ENCODE assay signal across 8 cellular contexts in the genomic region with DNA sequence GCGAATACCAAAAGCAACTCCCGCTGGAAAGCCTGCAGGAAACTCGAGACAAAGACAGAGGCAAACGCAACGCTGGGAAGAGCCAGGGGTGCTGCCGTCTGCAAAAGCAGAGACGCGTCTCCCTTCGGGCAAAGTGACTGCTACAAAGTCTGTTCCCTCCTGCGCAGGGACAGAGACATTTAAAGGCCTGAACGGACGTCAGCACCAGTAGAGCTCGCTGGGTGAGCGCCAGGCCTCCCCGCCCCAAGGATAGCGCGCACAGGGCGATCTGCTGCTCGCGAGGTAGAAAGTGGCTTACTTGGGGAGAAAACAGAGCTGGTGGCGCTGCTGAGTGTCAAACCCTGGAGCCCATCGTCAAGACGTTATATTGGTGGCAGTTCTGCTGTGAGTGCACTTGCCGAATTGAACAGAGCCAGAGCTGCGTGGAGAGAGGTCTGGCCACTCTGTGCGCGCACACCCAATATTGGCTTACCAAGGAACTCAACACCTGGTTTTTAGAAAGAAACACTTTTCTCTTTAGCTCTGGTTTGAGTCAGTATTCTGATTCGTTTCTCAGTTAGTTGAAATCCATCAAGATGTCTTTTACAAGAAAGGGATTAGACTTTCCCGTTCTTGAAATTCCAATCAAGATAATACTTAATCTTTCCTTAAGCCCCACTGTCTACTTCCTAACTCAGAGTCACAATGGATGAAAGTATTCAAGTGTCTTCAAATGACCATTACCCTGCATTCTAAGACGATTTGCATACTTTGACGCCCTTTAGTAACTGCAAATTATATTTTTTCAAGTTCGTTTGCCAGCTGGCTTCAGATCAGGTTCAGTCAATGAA.
A peak's percentile ranks its signal among the peaks of the same experiment; 100 is the strongest.
DNase-seq lines count a peak whose midpoint lies in the region; ATAC-seq and TF ChIP-seq lines count a peak whose summit lies in the region.

No MANE protein-coding gene starts in this region.

- peak overlapping the region; percentile 52 for H3K4me2 ChIP-seq in IMR-90 (ENCODE audit: low read depth, low read length)

- H2BK20ac ChIP-seq in IMR-90 (ENCODE audit: low read depth, low read length): no peak overlapping the region

- dilution Hi-C loops in IMR-90 (cut with HindIII; ENCODE audit: low sequenced_read_pairs, unreplicated experiment): no loop called here

- H2AFZ ChIP-seq in IMR-90 (replicated peaks; ENCODE audit: low read length, poor library complexity): no peak overlapping the region

- H2BK120ac ChIP-seq in IMR-90 (ENCODE audit: low read depth, low read length): no peak overlapping the region

- no peak for TF ChIP-seq CTCF in IMR-90 (conservative IDR thresholded peaks at IDR 0.05; ENCODE audit: low read depth, low read length)
- no peak for TF ChIP-seq CTCF in progenitor cell of endocrine pancreas (IDR thresholded peaks at IDR 0.05; ENCODE audit: unreplicated experiment)

- H2BK15ac ChIP-seq in IMR-90 (ENCODE audit: low read depth, low read length): no peak overlapping the region

- intact Hi-C loops in IMR-90 (cut with micrococcal nuclease): loop anchor here (5.0 to 10.0 kb wide), 3 partner anchors 52 to 625 kb away; no protein-coding TSS in a partner anchor

- ATAC-seq in IMR-90 (ENCODE audit: low read depth): peak; percentile 57
- ATAC-seq in HG03159 (IDR thresholded peaks at IDR 0.05; ENCODE audit: unreplicated experiment): no peak

- CTCF ChIA-PET in IMR-90 (lab: Yijun Ruan, JAX): interaction anchor here (0.6 kb wide), 1 partner anchor 84 kb away, joined by 3 read pairs; no protein-coding TSS in a partner anchor

- peaks cover 20% of the 10 kb centered on the region for H3K27me3 ChIP-seq in IMR-90 (ENCODE audit: control insufficient read depth, insufficient read depth, low read length)

- H3K4me1 ChIP-seq in IMR-90 (ENCODE audit: control insufficient read depth, insufficient read depth, low read length): no peaks in the 10 kb centered on the region; the same call in 1 of the 2 replicates

- peak; percentile 63 for DNase-seq in Ammon's horn (ENCODE audit: low spot score)
- no peak for DNase-seq in IMR-90
- DNase-seq in T-helper 2 cell treated with Interferon-gamma antibody and Interleukin-4, amounts not matched to agents 5 μg/mL and 100 μg/mL, for 36 hours (ENCODE audit: low spot score): peak; percentile 33
- DNase-seq in foreskin melanocyte: peak; percentile 28
- no peak for DNase-seq in progenitor cell of endocrine pancreas (ENCODE audit: low spot score, unreplicated experiment)
- no peak for DNase-seq in CD1c-positive myeloid dendritic cell (ENCODE audit: extremely low spot score)
- no peak for DNase-seq in NCI-H446 treated with DMSO at 0.1 percent for 48 hours (lab: John Stamatoyannopoulos, UW)

- H3K36me3 ChIP-seq in IMR-90 (ENCODE audit: control insufficient read depth, insufficient read depth, low read length): no peaks in the 10 kb centered on the region

- H4K8ac ChIP-seq in IMR-90 (ENCODE audit: low read depth in 2 of 2, low read length in 2 of 2): no peak overlapping the region

- 13% methylated on average over 16 of the region's 32 CpGs; no CpG with 5 or more reads in 1 of the 2 experiments for WGBS in IMR-90 (ENCODE audit: extremely low coverage in 2 of 2, insufficient read length in 1 of 2), 2 experiments

- in situ Hi-C loops in IMR-90 (cut with MboI; ENCODE audit: low sequenced_read_pairs): no loop called here

- H3K9me3 Mint-ChIP-seq in T-helper 2 cell treated with Interferon-gamma antibody and Interleukin-4, amounts not matched to agents 5 μg/mL and 100 μg/mL, for 36 hours: no peaks in the 10 kb centered on the region
- H3K9me3 Mint-ChIP-seq in progenitor cell of endocrine pancreas (ENCODE audit: low read depth): no peaks in the 10 kb centered on the region

- H3K9ac ChIP-seq in IMR-90 (ENCODE audit: low read depth, low read length): no peak overlapping the region

- no peaks in the 10 kb centered on the region for H3K36me3 Mint-ChIP-seq in T-helper 2 cell treated with Interferon-gamma antibody and Interleukin-4, amounts not matched to agents 5 μg/mL and 100 μg/mL, for 36 hours (ENCODE audit: low read depth)
- H3K36me3 Mint-ChIP-seq in progenitor cell of endocrine pancreas (ENCODE audit: insufficient read depth): no peaks in the 10 kb centered on the region

- no peak overlapping the region for H3K27ac ChIP-seq in IMR-90 (ENCODE audit: insufficient read depth, low read length)

- TF ChIP-seq POLR2A in IMR-90 (IDR thresholded peaks at IDR 0.05; ENCODE audit: low read depth, low read length): no peak

- no peaks in the 10 kb centered on the region for H3K79me1 ChIP-seq in IMR-90 (ENCODE audit: low read depth in 1 of 2, low read length in 2 of 2)

- BruUV-seq in IMR-90 (replicated peaks; lab: Mats Ljungman, UMichigan): no TSS peak

- no peak overlapping the region for H3K14ac ChIP-seq in IMR-90 (replicated peaks; ENCODE audit: low read depth, low read length)

- H3K4me3 ChIP-seq in IMR-90 (ENCODE audit: insufficient read depth, low read depth, low read length): peak overlapping the region; percentile 29; the same call in 1 of the 2 replicates

- H3K9me1 ChIP-seq in IMR-90 (ENCODE audit: insufficient read depth, low read length): no peaks in the 10 kb centered on the region

- H4K5ac ChIP-seq in IMR-90 (ENCODE audit: low read depth, low read length): no peak overlapping the region

- no peak overlapping the region for H3K18ac ChIP-seq in IMR-90 (ENCODE audit: low read depth, low read length)

- no peak overlapping the region for H2AK5ac ChIP-seq in IMR-90 (ENCODE audit: low read depth, low read length)

- TF ChIP-seq RAD21 in IMR-90 (IDR thresholded peaks at IDR 0.05; ENCODE audit: low read length): no peak

- H3K9me3 ChIP-seq in IMR-90 (ENCODE audit: control insufficient read depth, insufficient read depth, low read length): no peaks in the 10 kb centered on the region

- H3K4ac ChIP-seq in IMR-90 (ENCODE audit: low read depth, low read length): no peak overlapping the region

- peaks cover 9% of the 10 kb centered on the region for H3K4me1 Mint-ChIP-seq in T-helper 2 cell treated with Interferon-gamma antibody and Interleukin-4, amounts not matched to agents 5 μg/mL and 100 μg/mL, for 36 hours (ENCODE audit: low read depth)
- peaks cover 11% of the 10 kb centered on the region for H3K4me1 Mint-ChIP-seq in progenitor cell of endocrine pancreas (ENCODE audit: low read depth)

- H4K91ac ChIP-seq in IMR-90 (ENCODE audit: insufficient read depth, low read depth, low read length): no peak overlapping the region

- no peak overlapping the region for H2BK5ac ChIP-seq in IMR-90 (ENCODE audit: low read depth, low read length, poor library complexity, severe bottlenecking)

- no peak overlapping the region for H3K27ac Mint-ChIP-seq in T-helper 2 cell treated with Interferon-gamma antibody and Interleukin-4, amounts not matched to agents 5 μg/mL and 100 μg/mL, for 36 hours
- peak overlapping the region; percentile 53 for H3K27ac Mint-ChIP-seq in progenitor cell of endocrine pancreas

- no peaks in the 10 kb centered on the region for H4K20me1 ChIP-seq in IMR-90 (ENCODE audit: insufficient read depth, low read length)

- POLR2A ChIA-PET in IMR-90 (lab: Charles Lee; ENCODE audit: unreplicated experiment): no interaction called here

- H3K56ac ChIP-seq in IMR-90 (ENCODE audit: extremely low read depth, insufficient read depth, low read length): no peak overlapping the region

- H3K27me3 Mint-ChIP-seq in T-helper 2 cell treated with Interferon-gamma antibody and Interleukin-4, amounts not matched to agents 5 μg/mL and 100 μg/mL, for 36 hours (ENCODE audit: low read depth): peaks cover 40% of the 10 kb centered on the region
- peaks cover 7% of the 10 kb centered on the region for H3K27me3 Mint-ChIP-seq in progenitor cell of endocrine pancreas

- no peak overlapping the region; the same call in 1 of the 2 replicates for H3K23ac ChIP-seq in IMR-90 (ENCODE audit: low read depth, low read length)

- H2AK9ac ChIP-seq in IMR-90 (replicated peaks; ENCODE audit: low read depth, low read length, poor library complexity): no peak overlapping the region

- H3K4me3 Mint-ChIP-seq in T-helper 2 cell treated with Interferon-gamma antibody and Interleukin-4, amounts not matched to agents 5 μg/mL and 100 μg/mL, for 36 hours: peak overlapping the region; percentile 83
- peak overlapping the region; percentile 80 for H3K4me3 Mint-ChIP-seq in progenitor cell of endocrine pancreas (ENCODE audit: low read depth)

TF ChIP-seq in IMR-90, 13 proteins besides CTCF, POLR2A, EP300 and RAD21:
- TF ChIP-seq BHLHE40 (IDR thresholded peaks at IDR 0.05; ENCODE audit: low read depth, low read length): no peak
- TF ChIP-seq, protein P1, sequence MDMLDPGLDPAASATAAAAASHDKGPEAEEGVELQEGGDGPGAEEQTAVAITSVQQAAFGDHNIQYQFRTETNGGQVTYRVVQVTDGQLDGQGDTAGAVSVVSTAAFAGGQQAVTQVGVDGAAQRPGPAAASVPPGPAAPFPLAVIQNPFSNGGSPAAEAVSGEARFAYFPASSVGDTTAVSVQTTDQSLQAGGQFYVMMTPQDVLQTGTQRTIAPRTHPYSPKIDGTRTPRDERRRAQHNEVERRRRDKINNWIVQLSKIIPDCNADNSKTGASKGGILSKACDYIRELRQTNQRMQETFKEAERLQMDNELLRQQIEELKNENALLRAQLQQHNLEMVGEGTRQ (IDR thresholded peaks at IDR 0.05; ENCODE audit: low read depth, low read length): no peak

Comparison
In these comparisons a context has a peak if more than half of its experiments do, and no peak if none do; other contexts are left out.
1. DNase-seq: peak in Ammon's horn (single experiment), T-helper 2 cell treated with Interferon-gamma antibody and Interleukin-4, amounts not matched to agents 5 μg/mL and 100 μg/mL, for 36 hours (single experiment) and foreskin melanocyte (single experiment); none in IMR-90 (single experiment), progenitor cell of endocrine pancreas (single experiment), CD1c-positive myeloid dendritic cell (single experiment) and NCI-H446 treated with DMSO at 0.1 percent for 48 hours (single experiment).